In genomic region chr10:77036993-77037734, GRCh38 we compare ENCODE assay signal across 9 cellular contexts.
DNase-seq lines count a peak whose midpoint lies in the region; ATAC-seq, FAIRE-seq and TF ChIP-seq lines count a peak whose summit lies in the region.
"Had no signal": no experiment of that assay in that cellular context is flagged by ENCODE, and none has a peak within 500 bp of the region (broad histone marks: within the 10 kb centered on the region; RNA-seq: fewer than 3 reads in every experiment).

No MANE protein-coding gene starts in this region.

- H3K9me2 ChIP-seq in HCT116 (ENCODE audit: insufficient read depth): no peaks in the 10 kb centered on the region

- H3K9me3 Mint-ChIP-seq in CD4-positive, alpha-beta T cell: no peaks in the 10 kb centered on the region
- H3K9me3 Mint-ChIP-seq: IgD-negative memory B cell had no signal

- peak; percentile 22 for TF ChIP-seq CTCF in CD4-positive, alpha-beta T cell (IDR thresholded peaks at IDR 0.05)
- TF ChIP-seq CTCF in HCT116 (IDR thresholded peaks at IDR 0.05 in 2 of 3, conservative IDR thresholded peaks at IDR 0.05 in 1 of 3; ENCODE audit: borderline replicate concordance in 1 of 3, insufficient read depth in 1 of 3, low read depth in 2 of 3, low read length in 2 of 3): peak; percentile 21 to 81 (median 80); a peak in 5 of 6 replicates
- TF ChIP-seq CTCF in kidney (IDR thresholded peaks at IDR 0.05; ENCODE audit: borderline replicate concordance, extremely low read depth, insufficient read depth): peak; percentile 21

- intact Hi-C loops in CD4-positive, alpha-beta T cell (cut with DNase I, micrococcal nuclease): no loop called here
- intact Hi-C loops in HCT116 (cut with micrococcal nuclease) (no loop called here), kidney (cut with DNase I) (no loop called here)

- RAD21 ChIA-PET in HCT116 (lab: Charles Lee; ENCODE audit: low non-redundant PET in 1 of 2, low total read pairs in 2 of 2, uncharacterized antibody in 2 of 2, unreplicated experiment in 2 of 2): no interaction called here

- no peak overlapping the region for H2AFZ ChIP-seq in HCT116 (ENCODE audit: low read depth, low read length, poor library complexity, severe bottlenecking)

- no peaks in the 10 kb centered on the region for H3K36me3 Mint-ChIP-seq in CD4-positive, alpha-beta T cell (ENCODE audit: low read depth)
- H3K36me3 Mint-ChIP-seq: IgD-negative memory B cell had no signal

- no peak overlapping the region for H3K4me2 ChIP-seq in HCT116 (ENCODE audit: low read length)

- ATAC-seq in CD4-positive, alpha-beta T cell (ENCODE audit: poor library complexity): no peak
- ATAC-seq in HCT116: peak; percentile 87
- no peak for ATAC-seq in HG03097 (IDR thresholded peaks at IDR 0.05; ENCODE audit: low FRiP score, unreplicated experiment)
- ATAC-seq in GM18873 (IDR thresholded peaks at IDR 0.05; ENCODE audit: low FRiP score, unreplicated experiment): no peak

- peaks cover 6% of the 10 kb centered on the region for H3K27me3 Mint-ChIP-seq in CD4-positive, alpha-beta T cell

- H3K27me3 ChIP-seq in CD4-positive, alpha-beta T cell (ENCODE audit: control insufficient read depth, insufficient read depth, low read length): no peaks in the 10 kb centered on the region
- peaks cover 42% of the 10 kb centered on the region for H3K27me3 ChIP-seq in HCT116 (ENCODE audit: insufficient read depth, low read length)

- no peak overlapping the region for H3K4me3 Mint-ChIP-seq in CD4-positive, alpha-beta T cell
- H3K4me3 Mint-ChIP-seq: IgD-negative memory B cell had no signal

- no peak overlapping the region for H3K4me3 ChIP-seq in HCT116 (replicated peaks in 1 of 2; ENCODE audit: low read depth in 1 of 2, low read length in 2 of 2)
- H3K4me3 ChIP-seq in kidney (ENCODE audit: low read length in 2 of 2): no peak overlapping the region

- peak; percentile 15; the same call in 1 of the 2 replicates for TF ChIP-seq RAD21 in HCT116 (IDR thresholded peaks at IDR 0.05; ENCODE audit: low read depth)

- H3K9me3 ChIP-seq in CD4-positive, alpha-beta T cell (ENCODE audit: control insufficient read depth, low read length): no peaks in the 10 kb centered on the region
- H3K9me3 ChIP-seq in HCT116 (ENCODE audit: control insufficient read depth in 1 of 2, insufficient read depth in 1 of 2, low read depth in 1 of 2, low read length in 2 of 2) (no peaks in the 10 kb centered on the region), kidney (ENCODE audit: control insufficient read depth in 1 of 2, low read length in 2 of 2) (no peaks in the 10 kb centered on the region)

- H3K36me3 ChIP-seq in HCT116 (ENCODE audit: control insufficient read depth in 1 of 2, insufficient read depth in 2 of 2, low read length in 2 of 2): no peaks in the 10 kb centered on the region
- H3K36me3 ChIP-seq in kidney (ENCODE audit: control insufficient read depth in 1 of 2, insufficient read depth in 2 of 2, low read length in 2 of 2): no peaks in the 10 kb centered on the region

- H3K4me1 ChIP-seq in HCT116 (ENCODE audit: control insufficient read depth in 1 of 2, insufficient read depth in 2 of 2, low read length in 2 of 2) (no peaks in the 10 kb centered on the region), kidney (ENCODE audit: control insufficient read depth in 1 of 2, insufficient read depth in 1 of 2, low read depth in 1 of 2, low read length in 2 of 2) (no peaks in the 10 kb centered on the region)

- H3K79me2 ChIP-seq in HCT116 (ENCODE audit: insufficient read depth, low read length): no peaks in the 10 kb centered on the region

- H4K20me1 ChIP-seq in HCT116 (ENCODE audit: insufficient read depth): no peaks in the 10 kb centered on the region

- FAIRE-seq in kidney (lab: Jason Lieb, UNC): no peak

- DNase-seq in CD4-positive, alpha-beta T cell: no peak
- DNase-seq in HCT116 (ENCODE audit: low read depth, low spot score) (peak; percentile 51), SK-MEL-5 (ENCODE audit: low read depth, low spot score) (peak; percentile 62), kidney (no peak), A172 (ENCODE audit: low spot score) (no peak), COLO668 (lab: John Stamatoyannopoulos, UW; ENCODE audit: unreplicated experiment) (no peak)

- POLR2A ChIA-PET in CD4-positive, alpha-beta T cell (lab: Charles Lee): no interaction called here
- POLR2A ChIA-PET in HCT116 (lab: Charles Lee): no interaction called here

- no TSS peak for BruUV-seq in HCT116 (replicated peaks; lab: Mats Ljungman, UMichigan)

- H3K9ac ChIP-seq in HCT116 (ENCODE audit: low read length): no peak overlapping the region
- no peak overlapping the region for H3K9ac ChIP-seq in kidney (ENCODE audit: low read length in 2 of 2)

- no peak for TF ChIP-seq POLR2A in HCT116 (IDR thresholded peaks at IDR 0.05; ENCODE audit: borderline replicate concordance, extremely low read depth, insufficient read depth, insufficient read length)

- H3K4me1 Mint-ChIP-seq in CD4-positive, alpha-beta T cell (ENCODE audit: low read depth): peaks cover 25% of the 10 kb centered on the region

- H3K27ac ChIP-seq in CD4-positive, alpha-beta T cell (ENCODE audit: low read depth, low read length): no peak overlapping the region
- no peak overlapping the region for H3K27ac ChIP-seq in HCT116 (ENCODE audit: low read depth, low read length)
- no peak overlapping the region for H3K27ac ChIP-seq in kidney (ENCODE audit: low read depth in 2 of 2, low read length in 2 of 2)

- in situ Hi-C loops in SK-MEL-5 (cut with HindIII; ENCODE audit: low pct_unique_long_range_greater_than_20kb, low sequenced_read_pairs): no loop called here

- CTCF ChIA-PET in CD4-positive, alpha-beta T cell (lab: Charles Lee): no interaction called here
- CTCF ChIA-PET in HCT116 (lab: Charles Lee): interaction anchor here (0.6 kb wide), 1 partner anchor 515 kb away, joined by 4 read pairs; no protein-coding TSS in a partner anchor

- no peak overlapping the region for H3K27ac Mint-ChIP-seq in CD4-positive, alpha-beta T cell
- H3K27ac Mint-ChIP-seq: IgD-negative memory B cell had no signal

TF ChIP-seq in HCT116, 20 proteins besides CTCF, POLR2A, EP300 and RAD21:
- TF ChIP-seq SIN3A (IDR thresholded peaks at IDR 0.05; ENCODE audit: low read depth) (no peak), TCF7L2 (IDR thresholded peaks at IDR 0.05; ENCODE audit: borderline replicate concordance, extremely low read depth, insufficient read depth, insufficient read length) (no peak), CBX3 (IDR thresholded peaks at IDR 0.05; ENCODE audit: low read depth) (no peak), ELF1 (IDR thresholded peaks at IDR 0.05; ENCODE audit: borderline replicate concordance, low read depth) (no peak), ZFX (IDR thresholded peaks at IDR 0.05) (no peak), EZH2 (IDR thresholded peaks at IDR 0.05) (no peak), REST (IDR thresholded peaks at IDR 0.05; ENCODE audit: low read depth) (no peak)

Comparison
In these comparisons a context has a peak if more than half of its experiments do, and no peak if none do; other contexts are left out.
1. DNase-seq: peak in HCT116 (single experiment) and SK-MEL-5 (single experiment); none in CD4-positive, alpha-beta T cell (0 of 10), kidney (single experiment), A172 (single experiment) and COLO668 (single experiment).
2. CTCF ChIP-seq: peak in every context shown above with its lines; median percentile 80 in HCT116; 22 in CD4-positive, alpha-beta T cell; 21 in kidney.